Comparison of ENCODE assay signal across 1 cellular context in genomic region chr16:67910162-67910561, GRCh38.
TF ChIP-seq lines count a peak whose summit lies in the region.

No MANE protein-coding gene starts in this region.

TF ChIP-seq in GM12878, 131 proteins besides CTCF, POLR2A, EP300 and RAD21:
- TF ChIP-seq POU2F2 (IDR thresholded peaks at IDR 0.05; ENCODE audit: borderline replicate concordance, low read depth, low read length) (no peak), PAX8 (IDR thresholded peaks at IDR 0.05) (no peak), PRDM15 (CRISPR knock-in tag; IDR thresholded peaks at IDR 0.05) (no peak), RAD51 (IDR thresholded peaks at IDR 0.05) (no peak), BCLAF1 (IDR thresholded peaks at IDR 0.05) (no peak), IRF3 (IDR thresholded peaks at IDR 0.05) (no peak), NR2F1 (conservative IDR thresholded peaks at IDR 0.05) (no peak), FOXM1 (IDR thresholded peaks at IDR 0.05; ENCODE audit: low read depth, low read length) (no peak), WRNIP1 (IDR thresholded peaks at IDR 0.05; ENCODE audit: borderline replicate concordance, low read depth, low read length) (no peak), ZBTB40 (IDR thresholded peaks at IDR 0.05; ENCODE audit: borderline replicate concordance) (no peak), EED (IDR thresholded peaks at IDR 0.05; ENCODE audit: low read depth) (no peak), HDAC6 (IDR thresholded peaks at IDR 0.05; ENCODE audit: unreplicated experiment) (no peak), ZNF274 (IDR thresholded peaks at IDR 0.05; ENCODE audit: insufficient read depth, insufficient read length) (no peak), ATF7 (IDR thresholded peaks at IDR 0.05; ENCODE audit: low read depth) (no peak), NR2C2 (IDR thresholded peaks at IDR 0.05; ENCODE audit: borderline replicate concordance, control insufficient read depth, insufficient read length, low read depth) (no peak)
TF ChIP-seq in GM12878: peak in this region for 0.
